8 cellular contexts compared by ENCODE assay signal in the genomic region with DNA sequence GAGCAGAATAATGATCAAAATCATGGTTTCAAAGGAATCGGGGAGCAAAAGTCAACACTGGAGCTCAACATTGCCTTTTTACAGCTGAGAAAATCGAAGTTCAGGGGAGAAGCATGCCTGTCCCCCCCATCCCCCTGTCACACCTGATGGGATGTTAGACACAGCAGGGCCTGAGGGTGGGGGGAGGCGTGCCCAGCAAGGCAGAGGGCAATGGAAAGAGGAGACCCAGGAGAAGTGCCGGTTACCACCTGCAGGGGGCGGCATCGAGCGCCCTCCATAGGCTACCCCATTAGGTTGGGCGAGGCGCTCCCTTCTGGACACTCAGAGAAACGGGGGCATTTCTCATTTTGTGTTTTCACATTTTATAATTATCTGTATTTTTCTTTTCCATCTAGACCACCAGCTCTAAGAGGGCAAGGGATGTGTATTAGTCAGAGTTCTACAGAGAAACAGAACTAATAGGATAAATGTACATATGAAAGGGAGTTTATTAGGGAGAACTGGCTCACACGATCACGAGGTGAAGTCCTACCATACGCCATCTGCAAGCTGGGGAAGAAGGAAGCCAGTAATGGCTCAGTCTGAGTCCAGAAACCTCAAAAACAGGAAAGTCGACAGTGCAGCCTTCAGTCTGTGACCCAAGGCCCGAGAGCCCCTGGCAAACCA.
DNase-seq lines count a peak whose midpoint lies in the region; ATAC-seq and TF ChIP-seq lines count a peak whose summit lies in the region.

No MANE protein-coding gene starts in this region.

- H4K20me1 ChIP-seq in SK-N-SH (ENCODE audit: insufficient read depth) (no peaks in the 10 kb centered on the region), neural progenitor cell (ENCODE audit: low read depth) (no peaks in the 10 kb centered on the region)

- no peak for TF ChIP-seq POLR2A in prostate gland (IDR thresholded peaks at IDR 0.05)

- H3K4me2 ChIP-seq in SK-N-SH (no peak overlapping the region), neural progenitor cell (no peak overlapping the region)

- H3K27me3 Mint-ChIP-seq in T-cell, result no peaks in the 10 kb centered on the region
- peaks cover 4% of the 10 kb centered on the region for H3K27me3 Mint-ChIP-seq in neural progenitor cell (ENCODE audit: insufficient read depth, low read depth)

- H3K9me2 ChIP-seq in SK-N-SH, result no peaks in the 10 kb centered on the region

- POLR2A ChIA-PET in SK-N-SH (lab: Yijun Ruan, JAX), result no interaction called here
- POLR2A ChIA-PET in T-cell (lab: Charles Lee), result no interaction called here

- TF ChIP-seq EP300 in SK-N-SH (IDR thresholded peaks at IDR 0.05; ENCODE audit: borderline replicate concordance in 1 of 2, low read depth in 1 of 2, low read length in 1 of 2), result no peak

- H3K4me3 Mint-ChIP-seq in T-cell, result no peak overlapping the region
- H3K4me3 Mint-ChIP-seq in neural progenitor cell, result peak overlapping the region; percentile 2

- H3K79me2 ChIP-seq in SK-N-SH (ENCODE audit: insufficient read depth) (no peaks in the 10 kb centered on the region), neural progenitor cell (ENCODE audit: low read depth) (no peaks in the 10 kb centered on the region)

- peak; percentile 48 for TF ChIP-seq RAD21 in SK-N-SH (IDR thresholded peaks at IDR 0.05; ENCODE audit: low read length)

- no peak overlapping the region for H3K27ac Mint-ChIP-seq in T-cell
- no peak overlapping the region for H3K27ac Mint-ChIP-seq in neural progenitor cell

- H3K4me1 Mint-ChIP-seq in T-cell, result no peaks in the 10 kb centered on the region
- peaks cover 10% of the 10 kb centered on the region for H3K4me1 Mint-ChIP-seq in neural progenitor cell

- H3K4me3 ChIP-seq in SK-N-SH (ENCODE audit: low read depth in 2 of 2, low read length in 1 of 2), result no peak overlapping the region; a peak in 1 of 4 replicates
- no peak overlapping the region for H3K4me3 ChIP-seq in brain microvascular endothelial cell (ENCODE audit: low read depth, low read length)
- no peak overlapping the region for H3K4me3 ChIP-seq in neural progenitor cell
- no peak overlapping the region for H3K4me3 ChIP-seq in prostate gland

- no peak overlapping the region for H3K27ac ChIP-seq in SK-N-SH (ENCODE audit: low read depth in 2 of 2, low read length in 1 of 2)
- H3K27ac ChIP-seq in brain microvascular endothelial cell, result no peak overlapping the region
- H3K27ac ChIP-seq in neural progenitor cell, result no peak overlapping the region
- H3K27ac ChIP-seq in prostate gland, result no peak overlapping the region

- H3K9me3 Mint-ChIP-seq in T-cell (no peaks in the 10 kb centered on the region), neural progenitor cell (peaks cover 3% of the 10 kb centered on the region)

- H3K9me3 ChIP-seq in SK-N-SH (no peaks in the 10 kb centered on the region; the same call in 1 of the 2 replicates), neural progenitor cell (ENCODE audit: low read depth) (no peaks in the 10 kb centered on the region), prostate gland (no peaks in the 10 kb centered on the region)

- H3K27me3 ChIP-seq in SK-N-SH (ENCODE audit: insufficient read depth) (no peaks in the 10 kb centered on the region), brain microvascular endothelial cell (replicated peaks) (no peaks in the 10 kb centered on the region), neural progenitor cell (no peaks in the 10 kb centered on the region), prostate gland (replicated peaks; ENCODE audit: insufficient read depth) (peaks cover 2% of the 10 kb centered on the region)

- H3K36me3 Mint-ChIP-seq in T-cell, result no peaks in the 10 kb centered on the region
- H3K36me3 Mint-ChIP-seq in neural progenitor cell, result peaks cover 2% of the 10 kb centered on the region

- intact Hi-C loops in prostate gland (cut with DNase I), result no loop called here

- no peaks in the 10 kb centered on the region for H3K36me3 ChIP-seq in SK-N-SH (replicated peaks in 1 of 2; ENCODE audit: control insufficient read depth in 1 of 2, insufficient read depth in 2 of 2, low read length in 1 of 2)
- no peaks in the 10 kb centered on the region for H3K36me3 ChIP-seq in brain microvascular endothelial cell (replicated peaks)
- H3K36me3 ChIP-seq in neural progenitor cell, result no peaks in the 10 kb centered on the region
- H3K36me3 ChIP-seq in prostate gland, result no peaks in the 10 kb centered on the region

- 38% methylated on average over 15 of the region's 15 CpGs for WGBS in SK-N-SH (ENCODE audit: low lambda C conversion rate)
- WGBS in prostate gland, result 59% methylated on average over 15 of the region's 15 CpGs

- H2AFZ ChIP-seq in SK-N-SH (ENCODE audit: low read depth), result no peak overlapping the region
- no peak overlapping the region for H2AFZ ChIP-seq in neural progenitor cell (replicated peaks)

- ATAC-seq in SK-N-SH treated with all-trans-retinoic acid at 6 μM for 48 hours (no peak), GM21528 (IDR thresholded peaks at IDR 0.05; ENCODE audit: low FRiP score, unreplicated experiment) (peak; percentile 99), T-cell (replicated peaks in 1 of 4) (peak in 1 of 4 experiments; percentile 51)

- peaks cover 0 to 5% of the 10 kb centered on the region in 2 experiments; a peak in 2 of 4 replicates for H3K4me1 ChIP-seq in SK-N-SH (ENCODE audit: control insufficient read depth in 1 of 2, insufficient read depth in 2 of 2, low read depth in 1 of 2, low read length in 1 of 2)
- H3K4me1 ChIP-seq in neural progenitor cell, result peaks cover 11% of the 10 kb centered on the region
- no peaks in the 10 kb centered on the region for H3K4me1 ChIP-seq in prostate gland (replicated peaks)

- DNase-seq in SK-N-SH, result peak; percentile 72
- DNase-seq in HK-2 (ENCODE audit: unreplicated experiment), result peak; percentile 63
- DNase-seq in T-cell, result peak in 22 of 34 experiments; percentile 0 to 23 (median 7)
- no peak for DNase-seq in brain microvascular endothelial cell
- DNase-seq in neural progenitor cell (ENCODE audit: low spot score), result peak; percentile 78
- DNase-seq in prostate gland (ENCODE audit: low spot score), result no peak

- in situ Hi-C loops in brain microvascular endothelial cell (cut with HindIII; ENCODE audit: low pct_ligation_motif_present, low sequenced_read_pairs), result no loop called here

- H3F3A ChIP-seq in SK-N-SH (replicated peaks; ENCODE audit: insufficient read depth) (no peaks in the 10 kb centered on the region), neural progenitor cell (ENCODE audit: low read depth) (no peaks in the 10 kb centered on the region)

- TF ChIP-seq CTCF in SK-N-SH (IDR thresholded peaks at IDR 0.05), result peak; percentile 49
- TF ChIP-seq CTCF in brain microvascular endothelial cell (IDR thresholded peaks at IDR 0.05; ENCODE audit: low read depth, low read length, missing control alignments), result peak; percentile 46
- TF ChIP-seq CTCF in neural progenitor cell (IDR thresholded peaks at IDR 0.05), result peak; percentile 90
- peak in 2 of 4 experiments; percentile 23 to 28 for TF ChIP-seq CTCF in prostate gland (IDR thresholded peaks at IDR 0.05)

- CTCF ChIA-PET in SK-N-SH (lab: Yijun Ruan, JAX) (interaction anchor here (0.7 to 2.1 kb wide), 15 partner anchors 9 to 684 kb away, joined by 3 to 14 read pairs (median 4); no protein-coding TSS in a partner anchor), T-cell (lab: Charles Lee) (interaction anchor here in 1 of 2 donors (0.8 kb wide), 1 partner anchor 10 kb away, joined by 3 read pairs; no protein-coding TSS in a partner anchor)

- H3K9ac ChIP-seq in SK-N-SH, result no peak overlapping the region
- no peak overlapping the region for H3K9ac ChIP-seq in neural progenitor cell

TF ChIP-seq in SK-N-SH, 30 proteins besides CTCF, POLR2A, EP300 and RAD21:
- peak; percentile 17; the same call in 1 of the 2 replicates for TF ChIP-seq SMC3 (IDR thresholded peaks at IDR 0.05; ENCODE audit: low read depth, low read length)
- TF ChIP-seq, protein P1, sequence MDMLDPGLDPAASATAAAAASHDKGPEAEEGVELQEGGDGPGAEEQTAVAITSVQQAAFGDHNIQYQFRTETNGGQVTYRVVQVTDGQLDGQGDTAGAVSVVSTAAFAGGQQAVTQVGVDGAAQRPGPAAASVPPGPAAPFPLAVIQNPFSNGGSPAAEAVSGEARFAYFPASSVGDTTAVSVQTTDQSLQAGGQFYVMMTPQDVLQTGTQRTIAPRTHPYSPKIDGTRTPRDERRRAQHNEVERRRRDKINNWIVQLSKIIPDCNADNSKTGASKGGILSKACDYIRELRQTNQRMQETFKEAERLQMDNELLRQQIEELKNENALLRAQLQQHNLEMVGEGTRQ (IDR thresholded peaks at IDR 0.05; ENCODE audit: borderline replicate concordance, low read depth, low read length), result no peak
- TF ChIP-seq FOXM1 (IDR thresholded peaks at IDR 0.05; ENCODE audit: low read depth), result no peak

TF ChIP-seq in SK-N-SH treated with all-trans-retinoic acid at 6 μM for 48 hours, 23 proteins besides CTCF, POLR2A, EP300 and RAD21 (continues in another document):
- TF ChIP-seq PPARA (CRISPR knock-in tag; IDR thresholded peaks at IDR 0.05; ENCODE audit: borderline replicate concordance) (no peak), ZFP3 (CRISPR knock-in tag; IDR thresholded peaks at IDR 0.05) (no peak), ISL1 (CRISPR knock-in tag; IDR thresholded peaks at IDR 0.05) (no peak), TOX (CRISPR knock-in tag; IDR thresholded peaks at IDR 0.05; ENCODE audit: borderline replicate concordance) (no peak), GLIS3 (CRISPR knock-in tag; IDR thresholded peaks at IDR 0.05) (no peak), BACH2 (CRISPR knock-in tag; IDR thresholded peaks at IDR 0.05; ENCODE audit: borderline replicate concordance) (no peak), ZNF70 (CRISPR knock-in tag; IDR thresholded peaks at IDR 0.05) (no peak), ARNTL (CRISPR knock-in tag; IDR thresholded peaks at IDR 0.05; ENCODE audit: borderline replicate concordance, low read depth) (no peak), ESRRG (CRISPR knock-in tag; IDR thresholded peaks at IDR 0.05) (no peak)
- TF ChIP-seq, protein P2, sequence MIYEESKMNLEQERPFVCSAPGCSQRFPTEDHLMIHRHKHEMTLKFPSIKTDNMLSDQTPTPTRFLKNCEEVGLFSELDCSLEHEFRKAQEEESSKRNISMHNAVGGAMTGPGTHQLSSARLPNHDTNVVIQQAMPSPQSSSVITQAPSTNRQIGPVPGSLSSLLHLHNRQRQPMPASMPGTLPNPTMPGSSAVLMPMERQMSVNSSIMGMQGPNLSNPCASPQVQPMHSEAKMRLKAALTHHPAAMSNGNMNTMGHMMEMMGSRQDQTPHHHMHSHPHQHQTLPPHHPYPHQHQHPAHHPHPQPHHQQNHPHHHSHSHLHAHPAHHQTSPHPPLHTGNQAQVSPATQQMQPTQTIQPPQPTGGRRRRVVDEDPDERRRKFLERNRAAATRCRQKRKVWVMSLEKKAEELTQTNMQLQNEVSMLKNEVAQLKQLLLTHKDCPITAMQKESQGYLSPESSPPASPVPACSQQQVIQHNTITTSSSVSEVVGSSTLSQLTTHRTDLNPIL (CRISPR knock-in tag; IDR thresholded peaks at IDR 0.05; ENCODE audit: low read depth), result no peak

Comparison
In these comparisons a context has a peak if more than half of its experiments do, and no peak if none do; other contexts are left out.
1. DNase-seq: peak in SK-N-SH (single experiment), HK-2 (single experiment), T-cell (22 of 34) and neural progenitor cell (single experiment); none in brain microvascular endothelial cell (single experiment) and prostate gland (single experiment).